Comparison of ENCODE assay signal across 2 cellular contexts in the genomic region with DNA sequence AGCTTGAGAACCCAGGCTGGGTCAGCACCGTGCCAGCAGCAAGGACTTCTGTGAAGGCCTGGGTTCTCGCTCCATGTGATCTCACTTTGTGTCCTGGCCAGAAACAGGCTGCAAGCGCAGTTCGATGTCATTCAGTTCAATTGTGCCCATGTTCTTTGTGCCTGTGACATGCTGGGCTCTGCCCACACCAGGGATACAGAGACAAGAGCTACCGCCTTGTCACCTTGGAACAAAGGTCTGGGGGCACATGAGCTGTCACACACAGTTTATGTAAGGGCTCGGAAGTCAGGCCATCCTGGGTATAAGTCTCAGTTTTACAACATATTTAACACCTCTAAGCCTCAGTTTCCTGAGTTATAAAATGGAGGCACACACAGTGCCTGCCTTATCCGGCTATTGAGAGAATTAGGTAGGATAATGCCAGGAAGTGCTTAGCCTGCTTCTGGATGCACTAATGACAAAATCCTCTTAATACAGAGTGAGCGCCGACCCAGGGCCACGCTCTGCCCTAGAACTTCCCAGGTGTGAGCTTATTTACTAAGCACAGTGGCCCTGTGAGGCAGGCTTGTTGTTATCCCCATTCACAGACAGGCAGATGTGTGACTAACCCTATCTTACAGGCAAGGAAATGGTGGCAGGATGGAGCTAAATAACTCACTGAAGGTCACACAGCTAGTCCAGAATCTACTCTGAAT.
TF ChIP-seq lines count a peak whose summit lies in the region.

No MANE protein-coding gene starts in this region.

TF ChIP-seq in A549, 52 proteins besides CTCF, POLR2A, EP300 and RAD21 (continued from another document):
- TF ChIP-seq, protein P1, sequence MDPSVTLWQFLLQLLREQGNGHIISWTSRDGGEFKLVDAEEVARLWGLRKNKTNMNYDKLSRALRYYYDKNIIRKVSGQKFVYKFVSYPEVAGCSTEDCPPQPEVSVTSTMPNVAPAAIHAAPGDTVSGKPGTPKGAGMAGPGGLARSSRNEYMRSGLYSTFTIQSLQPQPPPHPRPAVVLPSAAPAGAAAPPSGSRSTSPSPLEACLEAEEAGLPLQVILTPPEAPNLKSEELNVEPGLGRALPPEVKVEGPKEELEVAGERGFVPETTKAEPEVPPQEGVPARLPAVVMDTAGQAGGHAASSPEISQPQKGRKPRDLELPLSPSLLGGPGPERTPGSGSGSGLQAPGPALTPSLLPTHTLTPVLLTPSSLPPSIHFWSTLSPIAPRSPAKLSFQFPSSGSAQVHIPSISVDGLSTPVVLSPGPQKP (IDR thresholded peaks at IDR 0.05; ENCODE audit: low read depth, low read length) = no peak
- no peak for TF ChIP-seq MYC (IDR thresholded peaks at IDR 0.05; ENCODE audit: borderline replicate concordance, low read length)
- TF ChIP-seq NPAS2 (CRISPR knock-in tag; IDR thresholded peaks at IDR 0.05; ENCODE audit: borderline replicate concordance) = no peak
- no peak for TF ChIP-seq TP53 (CRISPR knock-in tag; IDR thresholded peaks at IDR 0.05)
- TF ChIP-seq CEBPB (IDR thresholded peaks at IDR 0.05) = no peak
- no peak for TF ChIP-seq HOXA7 (CRISPR knock-in tag; IDR thresholded peaks at IDR 0.05)
- no peak for TF ChIP-seq REST (IDR thresholded peaks at IDR 0.05)
- TF ChIP-seq RFX5 (IDR thresholded peaks at IDR 0.05) = no peak
- TF ChIP-seq FOXS1 (CRISPR knock-in tag; IDR thresholded peaks at IDR 0.05) = no peak
- no peak for TF ChIP-seq CHD4 (IDR thresholded peaks at IDR 0.05; ENCODE audit: borderline replicate concordance)
- TF ChIP-seq KDM1A (IDR thresholded peaks at IDR 0.05; ENCODE audit: low read depth) = no peak
- TF ChIP-seq ZSCAN20 (CRISPR knock-in tag; IDR thresholded peaks at IDR 0.05) = no peak
- TF ChIP-seq BHLHE40 (IDR thresholded peaks at IDR 0.05; ENCODE audit: low read depth, low read length) = no peak
- TF ChIP-seq HEYL (CRISPR knock-in tag; IDR thresholded peaks at IDR 0.05) = no peak
- no peak for TF ChIP-seq ZC3H11A (IDR thresholded peaks at IDR 0.05)
- TF ChIP-seq KDM5A (IDR thresholded peaks at IDR 0.05) = no peak
- TF ChIP-seq BCL3 (IDR thresholded peaks at IDR 0.05) = no peak
- no peak for TF ChIP-seq ZNF302 (CRISPR knock-in tag; IDR thresholded peaks at IDR 0.05)
TF ChIP-seq in A549: peak in this region for 0.

TF ChIP-seq in GM23338, 12 proteins besides CTCF, POLR2A, EP300 and RAD21 (continued from another document):
- TF ChIP-seq REST (IDR thresholded peaks at IDR 0.05; ENCODE audit: unreplicated experiment) = no peak
- no peak for TF ChIP-seq ZNF331 (CRISPR knock-in tag; IDR thresholded peaks at IDR 0.05; ENCODE audit: low read depth)
- no peak for TF ChIP-seq ZNF462 (CRISPR knock-in tag; IDR thresholded peaks at IDR 0.05)
- TF ChIP-seq STAT1 (IDR thresholded peaks at IDR 0.05; ENCODE audit: unreplicated experiment) = no peak
- TF ChIP-seq NANOG (IDR thresholded peaks at IDR 0.05; ENCODE audit: borderline replicate concordance) = no peak
- TF ChIP-seq, protein P2, sequence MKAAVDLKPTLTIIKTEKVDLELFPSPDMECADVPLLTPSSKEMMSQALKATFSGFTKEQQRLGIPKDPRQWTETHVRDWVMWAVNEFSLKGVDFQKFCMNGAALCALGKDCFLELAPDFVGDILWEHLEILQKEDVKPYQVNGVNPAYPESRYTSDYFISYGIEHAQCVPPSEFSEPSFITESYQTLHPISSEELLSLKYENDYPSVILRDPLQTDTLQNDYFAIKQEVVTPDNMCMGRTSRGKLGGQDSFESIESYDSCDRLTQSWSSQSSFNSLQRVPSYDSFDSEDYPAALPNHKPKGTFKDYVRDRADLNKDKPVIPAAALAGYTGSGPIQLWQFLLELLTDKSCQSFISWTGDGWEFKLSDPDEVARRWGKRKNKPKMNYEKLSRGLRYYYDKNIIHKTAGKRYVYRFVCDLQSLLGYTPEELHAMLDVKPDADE (IDR thresholded peaks at IDR 0.05) = no peak
- TF ChIP-seq ZNF114 (CRISPR knock-in tag; IDR thresholded peaks at IDR 0.05) = no peak
- no peak for TF ChIP-seq POLR2AphosphoS5 (IDR thresholded peaks at IDR 0.05; ENCODE audit: low read depth)
- no peak for TF ChIP-seq EZH2phosphoT487 (IDR thresholded peaks at IDR 0.05; ENCODE audit: unreplicated experiment)
- no peak for TF ChIP-seq EZH2 (IDR thresholded peaks at IDR 0.05; ENCODE audit: low read depth, unreplicated experiment)
- TF ChIP-seq CREB1 (CRISPR knock-in tag; IDR thresholded peaks at IDR 0.05; ENCODE audit: low read depth) = no peak
